ENCODE assay signal across 10 cellular contexts in genomic region chr2:24586955-24587354, GRCh38.
DNase-seq lines count a peak whose midpoint lies in the region; ATAC-seq and TF ChIP-seq lines count a peak whose summit lies in the region.
"Had no signal": no experiment of that assay in that cellular context is flagged by ENCODE, and none has a peak within 500 bp of the region (broad histone marks: within the 10 kb centered on the region; RNA-seq: fewer than 3 reads in every experiment).

No MANE protein-coding gene starts in this region.

- H3K9me3 ChIP-seq in CD4-positive, CD25-positive, alpha-beta regulatory T cell (ENCODE audit: control insufficient read depth in 2 of 2, low read length in 2 of 2), result no peaks in the 10 kb centered on the region
- H3K9me3 ChIP-seq in neural progenitor cell (ENCODE audit: low read depth), result no peaks in the 10 kb centered on the region
- no peaks in the 10 kb centered on the region for H3K9me3 ChIP-seq in adrenal gland (replicated peaks in 1 of 3)
- H3K9me3 ChIP-seq in WERI-Rb-1 (ENCODE audit: severe bottlenecking), result no peaks in the 10 kb centered on the region

- H3K4me1 Mint-ChIP-seq in CD4-positive, CD25-positive, alpha-beta regulatory T cell, result peaks cover 33 to 43% (median 38%) of the 10 kb centered on the region in 4 donors
- peaks cover 14% of the 10 kb centered on the region for H3K4me1 Mint-ChIP-seq in T-helper 2 cell treated with Interferon-gamma antibody and Interleukin-4, amounts not matched to agents 5 μg/mL and 100 μg/mL, for 36 hours (ENCODE audit: low read depth)
- peaks cover 2% of the 10 kb centered on the region for H3K4me1 Mint-ChIP-seq in neural progenitor cell

- H3K9me3 Mint-ChIP-seq in CD4-positive, CD25-positive, alpha-beta regulatory T cell, result peaks cover 0 to 2% (median 0%) of the 10 kb centered on the region in 7 donors
- H3K9me3 Mint-ChIP-seq in T-helper 2 cell treated with Interferon-gamma antibody and Interleukin-4, amounts not matched to agents 5 μg/mL and 100 μg/mL, for 36 hours, result peaks cover 6% of the 10 kb centered on the region
- H3K9me3 Mint-ChIP-seq in neural progenitor cell, result peaks cover 2% of the 10 kb centered on the region

- peaks cover 29% of the 10 kb centered on the region for H3K36me3 Mint-ChIP-seq in CD4-positive, CD25-positive, alpha-beta regulatory T cell
- peaks cover 18% of the 10 kb centered on the region for H3K36me3 Mint-ChIP-seq in T-helper 2 cell treated with Interferon-gamma antibody and Interleukin-4, amounts not matched to agents 5 μg/mL and 100 μg/mL, for 36 hours (ENCODE audit: low read depth)
- H3K36me3 Mint-ChIP-seq in neural progenitor cell, result peaks cover 14% of the 10 kb centered on the region

- no peak overlapping the region for H3K9ac ChIP-seq in neural progenitor cell

- DNase-seq in CD4-positive, CD25-positive, alpha-beta regulatory T cell, result peak in 1 of 3 donors; percentile 3
- DNase-seq in T-helper 2 cell treated with Interferon-gamma antibody and Interleukin-4, amounts not matched to agents 5 μg/mL and 100 μg/mL, for 36 hours (ENCODE audit: low spot score), result peak; percentile 52
- DNase-seq in neural progenitor cell (ENCODE audit: low spot score) (no peak), adrenal gland (no peak), WERI-Rb-1 (no peak)
- DNase-seq: NCI-H226 had no signal

- intact Hi-C loops in adrenal gland (cut with DNase I), result no loop called here

- H3K27ac ChIP-seq in CD4-positive, CD25-positive, alpha-beta regulatory T cell (ENCODE audit: insufficient read depth, low read length, poor library complexity, severe bottlenecking), result no peak overlapping the region
- H3K27ac ChIP-seq in neural progenitor cell, result no peak overlapping the region
- no peak overlapping the region for H3K27ac ChIP-seq in adrenal gland
- no peak overlapping the region for H3K27ac ChIP-seq in WERI-Rb-1
- H3K27ac ChIP-seq: C4-2B had no signal

- H3K27me3 Mint-ChIP-seq in CD4-positive, CD25-positive, alpha-beta regulatory T cell, result no peaks in the 10 kb centered on the region
- no peaks in the 10 kb centered on the region for H3K27me3 Mint-ChIP-seq in T-helper 2 cell treated with Interferon-gamma antibody and Interleukin-4, amounts not matched to agents 5 μg/mL and 100 μg/mL, for 36 hours (ENCODE audit: low read depth)
- no peaks in the 10 kb centered on the region for H3K27me3 Mint-ChIP-seq in neural progenitor cell (ENCODE audit: insufficient read depth, low read depth)

- H4K20me1 ChIP-seq in neural progenitor cell (ENCODE audit: low read depth), result no peaks in the 10 kb centered on the region

- H3K4me3 ChIP-seq in CD4-positive, CD25-positive, alpha-beta regulatory T cell (ENCODE audit: low read depth, low read length), result no peak overlapping the region
- H3K4me3 ChIP-seq in neural progenitor cell (no peak overlapping the region), adrenal gland (no peak overlapping the region), WERI-Rb-1 (ENCODE audit: low read depth, low read length) (no peak overlapping the region)

- peak in 1 of 2 donors; percentile 50 for ATAC-seq in CD4-positive, CD25-positive, alpha-beta regulatory T cell (ENCODE audit: low read depth in 2 of 2)
- ATAC-seq in GM18861 (IDR thresholded peaks at IDR 0.05; ENCODE audit: unreplicated experiment) (peak; percentile 71), HG02759 (IDR thresholded peaks at IDR 0.05; ENCODE audit: unreplicated experiment) (peak; percentile 83), GM18505 (IDR thresholded peaks at IDR 0.05; ENCODE audit: unreplicated experiment) (no peak)

- H3K4me3 Mint-ChIP-seq in CD4-positive, CD25-positive, alpha-beta regulatory T cell, result no peak overlapping the region
- no peak overlapping the region for H3K4me3 Mint-ChIP-seq in T-helper 2 cell treated with Interferon-gamma antibody and Interleukin-4, amounts not matched to agents 5 μg/mL and 100 μg/mL, for 36 hours
- no peak overlapping the region for H3K4me3 Mint-ChIP-seq in neural progenitor cell

- peak overlapping the region in 2 of 3 donors; percentile 1 to 56 for H3K27ac Mint-ChIP-seq in CD4-positive, CD25-positive, alpha-beta regulatory T cell
- H3K27ac Mint-ChIP-seq in T-helper 2 cell treated with Interferon-gamma antibody and Interleukin-4, amounts not matched to agents 5 μg/mL and 100 μg/mL, for 36 hours, result no peak overlapping the region
- H3K27ac Mint-ChIP-seq in neural progenitor cell, result no peak overlapping the region

- peaks cover 13% of the 10 kb centered on the region for H3K4me1 ChIP-seq in CD4-positive, CD25-positive, alpha-beta regulatory T cell (ENCODE audit: control insufficient read depth, insufficient read depth, low read length, poor library complexity, severe bottlenecking)
- no peaks in the 10 kb centered on the region for H3K4me1 ChIP-seq in neural progenitor cell
- no peaks in the 10 kb centered on the region for H3K4me1 ChIP-seq in adrenal gland (replicated peaks in 1 of 2)

- H2AFZ ChIP-seq in neural progenitor cell (replicated peaks), result no peak overlapping the region

- peaks cover 9% of the 10 kb centered on the region for H3K36me3 ChIP-seq in CD4-positive, CD25-positive, alpha-beta regulatory T cell (ENCODE audit: control insufficient read depth, insufficient read depth, low read length)
- H3K36me3 ChIP-seq in neural progenitor cell, result peaks cover 4% of the 10 kb centered on the region
- no peaks in the 10 kb centered on the region for H3K36me3 ChIP-seq in adrenal gland (replicated peaks in 1 of 2)
- no peaks in the 10 kb centered on the region; the same call in 1 of the 2 replicates for H3K36me3 ChIP-seq in WERI-Rb-1

- H3K27me3 ChIP-seq in CD4-positive, CD25-positive, alpha-beta regulatory T cell (ENCODE audit: control insufficient read depth, insufficient read depth, low read length), result no peaks in the 10 kb centered on the region
- H3K27me3 ChIP-seq in neural progenitor cell (no peaks in the 10 kb centered on the region), adrenal gland (no peaks in the 10 kb centered on the region), WERI-Rb-1 (ENCODE audit: insufficient read depth, low read depth, severe bottlenecking) (no peaks in the 10 kb centered on the region)

- TF ChIP-seq POLR2A in GM18505 (IDR thresholded peaks at IDR 0.05; ENCODE audit: borderline replicate concordance, extremely low read depth, insufficient read depth, insufficient read length) (no peak), adrenal gland (IDR thresholded peaks at IDR 0.05) (no peak)

- no peak for TF ChIP-seq CTCF in neural progenitor cell (IDR thresholded peaks at IDR 0.05)
- TF ChIP-seq CTCF in adrenal gland (IDR thresholded peaks at IDR 0.05), result no peak
- TF ChIP-seq CTCF in WERI-Rb-1 (IDR thresholded peaks at IDR 0.05; ENCODE audit: low read depth, low read length), result no peak

- no peaks in the 10 kb centered on the region for H3K79me2 ChIP-seq in neural progenitor cell (ENCODE audit: low read depth)

- no peaks in the 10 kb centered on the region for H3F3A ChIP-seq in neural progenitor cell (ENCODE audit: low read depth)

- 75 to 84% (median 80%) methylated on average over 3 of the region's 3 CpGs for WGBS in adrenal gland, 4 donors

- H3K4me2 ChIP-seq in neural progenitor cell, result no peak overlapping the region

Comparison
In these comparisons a context has a peak if more than half of its experiments do, and no peak if none do; other contexts are left out.
1. H3K27ac Mint-ChIP-seq: peak in CD4-positive, CD25-positive, alpha-beta regulatory T cell (2 of 3); none in T-helper 2 cell treated with Interferon-gamma antibody and Interleukin-4, amounts not matched to agents 5 μg/mL and 100 μg/mL, for 36 hours (single experiment) and neural progenitor cell (single experiment).